In genomic region chr1:193115629-193116227, GRCh38 we compare ENCODE assay signal across 13 cellular contexts. TPM values are rescaled to one million over a fixed set of nuclear protein-coding genes. Genes with fewer than 3 reads are reported as not detected.
A peak's percentile ranks its signal among the peaks of the same experiment; 100 is the strongest.
DNase-seq lines count a peak whose midpoint lies in the region; ATAC-seq, FAIRE-seq and TF ChIP-seq lines count a peak whose summit lies in the region.
"Had no signal": no experiment of that assay in that cellular context is flagged by ENCODE, and none has a peak within 500 bp of the region (broad histone marks: within the 10 kb centered on the region; RNA-seq: fewer than 3 reads in every experiment).

No MANE protein-coding gene starts in this region.

- H3K27me3 Mint-ChIP-seq in activated CD4-positive, alpha-beta T cell treated with anti-CD3 and anti-CD28 coated beads for 36 hours, result no peaks in the 10 kb centered on the region
- H3K27me3 Mint-ChIP-seq: stimulated activated naive CD8-positive, alpha-beta T cell treated with anti-CD3 and anti-CD28 coated beads, Interleukin-15, Interleukin-2, amounts not matched to agents 100 ng/mL and 50 ng/mL, for 24 hours had no signal

- TF ChIP-seq CTCF in AG10803 (conservative IDR thresholded peaks at IDR 0.05; ENCODE audit: low read length) (no peak), NB4 (IDR thresholded peaks at IDR 0.05; ENCODE audit: low read depth, low read length) (no peak), endothelial cell of umbilical vein (IDR thresholded peaks at IDR 0.05; ENCODE audit: extremely low read depth in 1 of 2, insufficient read depth in 1 of 2, low read depth in 1 of 2, low read length in 2 of 2) (no peak)

- peak; percentile 98 for DNase-seq in AG10803 (ENCODE audit: low read depth)
- DNase-seq in NB4 (ENCODE audit: low read depth), result peak; percentile 13
- peak; percentile 89 for DNase-seq in endothelial cell of umbilical vein (ENCODE audit: low read depth, low spot score)
- DNase-seq in myocyte (ENCODE audit: low read depth), result peak; percentile 93
- no peak for DNase-seq in posterior vena cava (ENCODE audit: low spot score)
- DNase-seq in activated CD4-positive, alpha-beta T cell treated with anti-CD3 and anti-CD28 coated beads for 36 hours, result no peak
- no peak for DNase-seq in superior temporal gyrus (ENCODE audit: extremely low spot score)
- DNase-seq: DMS 273 treated with DMSO at 0.1 percent for 48 hours, Kasumi-1 had no signal

- peaks cover 2% of the 10 kb centered on the region for H3K9me3 Mint-ChIP-seq in activated CD4-positive, alpha-beta T cell treated with anti-CD3 and anti-CD28 coated beads for 36 hours (ENCODE audit: low read depth)
- H3K9me3 Mint-ChIP-seq: stimulated activated naive CD8-positive, alpha-beta T cell treated with anti-CD3 and anti-CD28 coated beads, Interleukin-15, Interleukin-2, amounts not matched to agents 100 ng/mL and 50 ng/mL, for 24 hours had no signal

- H3K4me1 Mint-ChIP-seq in activated CD4-positive, alpha-beta T cell treated with anti-CD3 and anti-CD28 coated beads for 36 hours, result peaks cover 13% of the 10 kb centered on the region

- H3K9me1 ChIP-seq in endothelial cell of umbilical vein (replicated peaks; ENCODE audit: control insufficient read depth, extremely low read depth, insufficient read depth, low read length), result no peaks in the 10 kb centered on the region

- H3K4me3 Mint-ChIP-seq in activated CD4-positive, alpha-beta T cell treated with anti-CD3 and anti-CD28 coated beads for 36 hours, result no peak overlapping the region
- H3K4me3 Mint-ChIP-seq: stimulated activated naive CD8-positive, alpha-beta T cell treated with anti-CD3 and anti-CD28 coated beads, Interleukin-15, Interleukin-2, amounts not matched to agents 100 ng/mL and 50 ng/mL, for 24 hours had no signal

- CTCF ChIA-PET in endothelial cell of umbilical vein (lab: Charles Lee), result interaction anchor here (0.7 to 1.0 kb wide), 2 partner anchors 11 to 642 kb away, joined by 3 to 4 read pairs; partner anchors contain the start of gene GLRX2
- CTCF ChIA-PET in activated CD4-positive, alpha-beta T cell treated with anti-CD3 and anti-CD28 coated beads for 36 hours (lab: Charles Lee), result no interaction called here

- BruUV-seq in endothelial cell of umbilical vein (replicated peaks; lab: Mats Ljungman, UMichigan), result no TSS peak

- peaks cover 1% of the 10 kb centered on the region for H3K36me3 Mint-ChIP-seq in activated CD4-positive, alpha-beta T cell treated with anti-CD3 and anti-CD28 coated beads for 36 hours (ENCODE audit: low read depth)

- no peak overlapping the region for H3K27ac Mint-ChIP-seq in activated CD4-positive, alpha-beta T cell treated with anti-CD3 and anti-CD28 coated beads for 36 hours
- H3K27ac Mint-ChIP-seq: stimulated activated naive CD8-positive, alpha-beta T cell treated with anti-CD3 and anti-CD28 coated beads, Interleukin-15, Interleukin-2, amounts not matched to agents 100 ng/mL and 50 ng/mL, for 24 hours had no signal

- no peaks in the 10 kb centered on the region for H3K36me3 ChIP-seq in endothelial cell of umbilical vein (ENCODE audit: control insufficient read depth in 2 of 2, extremely low read depth in 1 of 2, insufficient read depth in 2 of 2, low read length in 2 of 2)
- H3K36me3 ChIP-seq: ovary had no signal

- no peaks in the 10 kb centered on the region for H3K9me3 ChIP-seq in endothelial cell of umbilical vein (replicated peaks; ENCODE audit: control insufficient read depth, insufficient read depth, low read length)
- H3K9me3 ChIP-seq: ovary had no signal

- no peak for ATAC-seq in GM18858 (IDR thresholded peaks at IDR 0.05; ENCODE audit: unreplicated experiment)
- no peak for ATAC-seq in activated CD4-positive, alpha-beta T cell treated with anti-CD3 and anti-CD28 coated beads for 36 hours

- FAIRE-seq in endothelial cell of umbilical vein (lab: Jason Lieb, UNC), result peak; percentile 93

- no peak overlapping the region for H3K4me3 ChIP-seq in AG10803 (ENCODE audit: low read length)
- no peak overlapping the region for H3K4me3 ChIP-seq in NB4 (ENCODE audit: low read depth, low read length)
- no peak overlapping the region for H3K4me3 ChIP-seq in endothelial cell of umbilical vein (replicated peaks in 1 of 3; ENCODE audit: insufficient read depth in 1 of 3, low read depth in 1 of 3, low read length in 3 of 3)
- H3K4me3 ChIP-seq: coronary artery, ovary had no signal

- peak overlapping the region; percentile 28 for H3K4me2 ChIP-seq in endothelial cell of umbilical vein (ENCODE audit: insufficient read depth, low read length)

- peaks cover 12% of the 10 kb centered on the region for H3K4me1 ChIP-seq in endothelial cell of umbilical vein (ENCODE audit: control insufficient read depth, extremely low read depth, insufficient read depth, low read length)

- H3K79me2 ChIP-seq in endothelial cell of umbilical vein (ENCODE audit: control insufficient read depth, insufficient read depth, low read length), result no peaks in the 10 kb centered on the region

- peak overlapping the region; percentile 52 for H2AFZ ChIP-seq in endothelial cell of umbilical vein (ENCODE audit: low read depth, low read length)

- intact Hi-C loops in endothelial cell of umbilical vein (cut with micrococcal nuclease), result no loop called here
- intact Hi-C loops in posterior vena cava (cut with DNase I), result loop anchor here in 1 of 2 donors (10.0 kb wide), 1 partner anchor 51 kb away; no protein-coding TSS in a partner anchor
- intact Hi-C loops in activated CD4-positive, alpha-beta T cell treated with anti-CD3 and anti-CD28 coated beads for 36 hours (cut with DNase I, micrococcal nuclease), result no loop called here

- H4K20me1 ChIP-seq in endothelial cell of umbilical vein (replicated peaks; ENCODE audit: control insufficient read depth, extremely low read depth, insufficient read depth, low read length), result no peaks in the 10 kb centered on the region

- POLR2A ChIA-PET in endothelial cell of umbilical vein (lab: Charles Lee), result interaction anchor here (1.0 kb wide), 1 partner anchor 10 kb away, joined by 4 read pairs; the partner anchor contains the start of gene GLRX2
- POLR2A ChIA-PET in activated CD4-positive, alpha-beta T cell treated with anti-CD3 and anti-CD28 coated beads for 36 hours (lab: Charles Lee), result no interaction called here

- dilution Hi-C loops in endothelial cell of umbilical vein (cut with MboI; ENCODE audit: extremely low pct_ligation_motif_present, low sequenced_read_pairs), result no loop called here

- no peak overlapping the region for H3K9ac ChIP-seq in endothelial cell of umbilical vein (replicated peaks; ENCODE audit: extremely low read depth, insufficient read depth, low read length)

- no peaks in the 10 kb centered on the region for H3K27me3 ChIP-seq in endothelial cell of umbilical vein (ENCODE audit: control insufficient read depth in 2 of 2, insufficient read depth in 2 of 2, low read length in 2 of 2)
- H3K27me3 ChIP-seq: ovary had no signal

- no peak for TF ChIP-seq POLR2A in NB4 (IDR thresholded peaks at IDR 0.05; ENCODE audit: extremely low read depth, insufficient read length)
- TF ChIP-seq POLR2A in endothelial cell of umbilical vein (IDR thresholded peaks at IDR 0.05; ENCODE audit: low read depth, low read length), result no peak

- peak overlapping the region; percentile 64 for H3K27ac ChIP-seq in endothelial cell of umbilical vein (ENCODE audit: insufficient read depth, low read depth, low read length)
- H3K27ac ChIP-seq: ovary had no signal

RNA-seq across cellular contexts. Expression of gene CDC73, which starts 6.1 kb away (rescaled TPM):
- total RNA-seq in endothelial cell of umbilical vein, result 55.3 and 55.8 TPM in 2 replicates
- 5.7 and 9.9 TPM in 2 replicates for polyA plus RNA-seq in endothelial cell of umbilical vein
- polyA plus RNA-seq in endothelial cell of umbilical vein (2011; cell fraction: cytosol; rRNA removed), result 22.1 and 22.7 TPM in 2 replicates
- 22.8 and 28.4 TPM in 2 replicates for polyA plus RNA-seq in endothelial cell of umbilical vein (2011; cell fraction: nucleus; rRNA removed)
- polyA plus RNA-seq in endothelial cell of umbilical vein (2012), result 28.0 and 43.3 TPM in 2 replicates
- polyA minus RNA-seq in endothelial cell of umbilical vein, result 26.2 and 29.8 TPM in 2 replicates
- polyA minus RNA-seq in endothelial cell of umbilical vein (2011; cell fraction: cytosol; rRNA and poly(A)+ RNA removed), result 32.0 TPM
- 65.3 and 76.2 TPM in 2 replicates for polyA minus RNA-seq in endothelial cell of umbilical vein (2011; cell fraction: nucleus; rRNA and poly(A)+ RNA removed)
- 29.2 and 35.0 TPM in 2 replicates for total RNA-seq in myocyte
- 29.8 TPM for polyA plus RNA-seq in myocyte (2012)
- 10 to 100 TPM; 70.0 to 79.1 TPM for total RNA-seq in posterior vena cava
- 10 to 100 TPM; 40.8 to 52.4 TPM for total RNA-seq in activated CD4-positive, alpha-beta T cell treated with anti-CD3 and anti-CD28 coated beads for 36 hours

RNA-seq across cellular contexts. Expression of gene GLRX2, which starts 10.5 kb away (rescaled TPM):
- total RNA-seq in endothelial cell of umbilical vein, result 21.5 and 22.2 TPM in 2 replicates
- 8.1 and 13.1 TPM in 2 replicates for polyA plus RNA-seq in endothelial cell of umbilical vein
- polyA plus RNA-seq in endothelial cell of umbilical vein (2011; cell fraction: cytosol; rRNA removed), result 11.9 and 15.3 TPM in 2 replicates
- 3.5 and 6.7 TPM in 2 replicates for polyA plus RNA-seq in endothelial cell of umbilical vein (2011; cell fraction: nucleus; rRNA removed)
- polyA plus RNA-seq in endothelial cell of umbilical vein (2012), result 13.4 and 34.0 TPM in 2 replicates
- polyA minus RNA-seq in endothelial cell of umbilical vein, result 1.6 and 2.3 TPM in 2 replicates
- polyA minus RNA-seq in endothelial cell of umbilical vein (2011; cell fraction: cytosol; rRNA and poly(A)+ RNA removed), result 4.8 TPM
- polyA minus RNA-seq in endothelial cell of umbilical vein (2011; cell fraction: nucleus; rRNA and poly(A)+ RNA removed), result 2.8 and 3.7 TPM in 2 replicates
- total RNA-seq in myocyte, result 13.9 and 28.8 TPM in 2 replicates
- 27.5 TPM for polyA plus RNA-seq in myocyte (2012)
- total RNA-seq in posterior vena cava, result 10 to 100 TPM; 21.1 to 26.6 TPM
- 10 to 100 TPM; 29.8 to 30.2 TPM for total RNA-seq in activated CD4-positive, alpha-beta T cell treated with anti-CD3 and anti-CD28 coated beads for 36 hours

RNA-seq across cellular contexts. Expression of gene RO60, which starts 56.3 kb away (rescaled TPM):
- total RNA-seq in endothelial cell of umbilical vein (60.3 and 61.8 TPM in 2 replicates), myocyte (82.5 and 98.1 TPM in 2 replicates), posterior vena cava (10 to 100 TPM; 70.5 to 80.6 TPM)
- 10.9 and 11.1 TPM in 2 replicates for polyA plus RNA-seq in endothelial cell of umbilical vein
- polyA plus RNA-seq in endothelial cell of umbilical vein (2011; cell fraction: cytosol; rRNA removed), result 10.0 and 12.5 TPM in 2 replicates
- 16.6 and 18.5 TPM in 2 replicates for polyA plus RNA-seq in endothelial cell of umbilical vein (2011; cell fraction: nucleus; rRNA removed)
- 18.1 and 28.2 TPM in 2 replicates for polyA plus RNA-seq in endothelial cell of umbilical vein (2012)
- polyA minus RNA-seq in endothelial cell of umbilical vein, result 60.6 and 73.4 TPM in 2 replicates
- polyA minus RNA-seq in endothelial cell of umbilical vein (2011; cell fraction: cytosol; rRNA and poly(A)+ RNA removed), result 87.3 TPM
- polyA minus RNA-seq in endothelial cell of umbilical vein (2011; cell fraction: nucleus; rRNA and poly(A)+ RNA removed), result 46.7 and 58.2 TPM in 2 replicates
- 12.0 TPM for polyA plus RNA-seq in myocyte (2012)
- total RNA-seq in activated CD4-positive, alpha-beta T cell treated with anti-CD3 and anti-CD28 coated beads for 36 hours, result 10 to 100 TPM; 45.4 to 57.3 TPM

RNA-seq across cellular contexts. Expression of gene UCHL5, which starts 56.6 kb away (rescaled TPM):
- total RNA-seq in endothelial cell of umbilical vein (45.6 and 50.8 TPM in 2 replicates), myocyte (37.4 and 48.3 TPM in 2 replicates), posterior vena cava (10 to 100 TPM; 26.0 to 36.7 TPM)
- 6.7 and 9.8 TPM in 2 replicates for polyA plus RNA-seq in endothelial cell of umbilical vein
- polyA plus RNA-seq in endothelial cell of umbilical vein (2011; cell fraction: cytosol; rRNA removed), result 15.0 and 18.0 TPM in 2 replicates
- polyA plus RNA-seq in endothelial cell of umbilical vein (2011; cell fraction: nucleus; rRNA removed), result 18.1 and 20.2 TPM in 2 replicates
- polyA plus RNA-seq in endothelial cell of umbilical vein (2012), result 28.5 and 45.7 TPM in 2 replicates
- 14.6 and 15.0 TPM in 2 replicates for polyA minus RNA-seq in endothelial cell of umbilical vein
- polyA minus RNA-seq in endothelial cell of umbilical vein (2011; cell fraction: cytosol; rRNA and poly(A)+ RNA removed), result 28.5 TPM
- 29.5 and 31.8 TPM in 2 replicates for polyA minus RNA-seq in endothelial cell of umbilical vein (2011; cell fraction: nucleus; rRNA and poly(A)+ RNA removed)
- 16.2 TPM for polyA plus RNA-seq in myocyte (2012)
- total RNA-seq in activated CD4-positive, alpha-beta T cell treated with anti-CD3 and anti-CD28 coated beads for 36 hours, result 100 to 1,000 TPM in 1 of 2 experiments, 10 to 100 TPM in 1; 94.5 to 141 TPM

Comparison
In these comparisons a context has a peak if more than half of its experiments do, and no peak if none do; other contexts are left out.
1. DNase-seq: peak in AG10803 (single experiment), NB4 (single experiment), endothelial cell of umbilical vein (single experiment) and myocyte (single experiment); none in posterior vena cava (single experiment), activated CD4-positive, alpha-beta T cell treated with anti-CD3 and anti-CD28 coated beads for 36 hours (single experiment) and superior temporal gyrus (single experiment).